Comparison of ENCODE assay signal across 1 cellular context in genomic region chr17:66399441-66399840, GRCh38.
TF ChIP-seq lines count a peak whose summit lies in the region.

No MANE protein-coding gene starts in this region.

TF ChIP-seq in GM12878, 131 proteins besides CTCF, POLR2A, EP300 and RAD21 (continued from another document):
- TF ChIP-seq SUPT20H (IDR thresholded peaks at IDR 0.05; ENCODE audit: borderline replicate concordance, control insufficient read depth, low read depth, low read length) (no peak), NRF1 (conservative IDR thresholded peaks at IDR 0.05; ENCODE audit: low read depth, low read length) (no peak)
